In genomic region chr1:106049595-106049994, GRCh38 we compare ENCODE assay signal across 24 cellular contexts.
"Had no signal": no experiment of that assay in that cellular context is flagged by ENCODE, and none has a peak within 500 bp of the region (broad histone marks: within the 10 kb centered on the region; RNA-seq: fewer than 3 reads in every experiment).

No MANE protein-coding gene starts in this region.

- DNase-seq: activated CD4-positive, alpha-beta memory T cell treated with anti-CD3 and anti-CD28 coated beads for 36 hours; activated CD4-positive, alpha-beta T cell treated with anti-CD3 and anti-CD28 coated beads, Interleukin-2, amount 10 ng/mL, durations not matched to agents 7 days and 5 days; activated CD4-positive, CD25-positive, alpha-beta regulatory T cell; activated CD8-positive, alpha-beta memory T cell treated with anti-CD3 and anti-CD28 coated beads for 24 hours; activated effector memory CD4-positive, alpha-beta T cell treated with anti-CD3 and anti-CD28 coated beads, Interleukin-2, amount 50 U/mL, for 16 hours; activated naive CD4-positive, alpha-beta T cell treated with Interleukin-2 at 50 U/mL for 16 hours; activated naive CD8-positive, alpha-beta T cell treated with anti-CD3 and anti-CD28 coated beads, Interleukin-2, amount 50 U/mL, for 24 hours; activated T-cell treated with anti-CD3 and anti-CD28 coated beads, Interleukin-2, amount 50 U/mL, for 4 hours; amniotic stem cell; body of pancreas; NCI-H1092; NCI-H1417 treated with DMSO at 0.1 percent for 48 hours; NCI-H1694 treated with DMSO at 0.1 percent for 48 hours; NCI-H2029 treated with DMSO at 0.1 percent for 48 hours; NCI-H345; NCI-H510A; NCI-H526 treated with DMSO at 0.1 percent for 48 hours; PC-9; SHP77 treated with DMSO at 0.1 percent for 48 hours had no signal

- H3K4me3 Mint-ChIP-seq: activated CD4-positive, alpha-beta memory T cell treated with anti-CD3 and anti-CD28 coated beads for 36 hours; activated CD4-positive, alpha-beta T cell treated with anti-CD3 and anti-CD28 coated beads, Interleukin-2, amount 10 ng/mL, durations not matched to agents 7 days and 5 days; activated naive CD8-positive, alpha-beta T cell treated with anti-CD3 and anti-CD28 coated beads, Interleukin-2, amount 50 U/mL, for 24 hours; activated T-cell treated with anti-CD3 and anti-CD28 coated beads, Interleukin-2, amount 50 U/mL, for 4 hours; central memory CD8-positive, alpha-beta T cell; T-helper 1 cell treated with Interleukin-12 subunit alpha and Interleukin-12 subunit beta and Interleukin-4 antibody, amounts not matched to agents 30 μg/mL and 1 μg/mL, for 36 hours had no signal

- H3K36me3 ChIP-seq: ascending aorta had no signal

- ATAC-seq: activated naive CD4-positive, alpha-beta T cell treated with anti-CD3 and anti-CD28 coated beads, Interleukin-2, amount 50 U/mL, for 72 hours; activated naive CD8-positive, alpha-beta T cell treated with anti-CD3 and anti-CD28 coated beads, Interleukin-2, amount 50 U/mL, for 24 hours; activated T-cell treated with anti-CD3 and anti-CD28 coated beads, Interleukin-2, amount 50 U/mL, for 4 hours; body of pancreas had no signal

- H3K4me1 Mint-ChIP-seq: activated CD4-positive, alpha-beta T cell treated with anti-CD3 and anti-CD28 coated beads, Interleukin-2, amount 10 ng/mL, durations not matched to agents 7 days and 5 days; activated naive CD8-positive, alpha-beta T cell treated with anti-CD3 and anti-CD28 coated beads, Interleukin-2, amount 50 U/mL, for 24 hours; central memory CD8-positive, alpha-beta T cell had no signal

- H3K36me3 Mint-ChIP-seq: activated CD4-positive, alpha-beta memory T cell treated with anti-CD3 and anti-CD28 coated beads for 36 hours had no signal

- H3K9me3 ChIP-seq: ascending aorta, body of pancreas had no signal

- H3K4me3 ChIP-seq: ascending aorta, body of pancreas, PC-9 had no signal

- H3K27ac Mint-ChIP-seq: activated CD4-positive, alpha-beta memory T cell treated with anti-CD3 and anti-CD28 coated beads for 36 hours; activated CD4-positive, alpha-beta T cell treated with anti-CD3 and anti-CD28 coated beads, Interleukin-2, amount 10 ng/mL, durations not matched to agents 7 days and 5 days; activated naive CD4-positive, alpha-beta T cell treated with anti-CD3 and anti-CD28 coated beads, Interleukin-2, amount 50 U/mL, for 72 hours; activated naive CD8-positive, alpha-beta T cell treated with anti-CD3 and anti-CD28 coated beads, Interleukin-2, amount 50 U/mL, for 24 hours; T-helper 1 cell treated with Interleukin-12 subunit alpha and Interleukin-12 subunit beta and Interleukin-4 antibody, amounts not matched to agents 30 μg/mL and 1 μg/mL, for 36 hours had no signal

- H3K27me3 ChIP-seq: ascending aorta, body of pancreas had no signal

- H3K27me3 Mint-ChIP-seq: activated CD4-positive, alpha-beta memory T cell treated with anti-CD3 and anti-CD28 coated beads for 36 hours; activated CD4-positive, alpha-beta T cell treated with anti-CD3 and anti-CD28 coated beads, Interleukin-2, amount 10 ng/mL, durations not matched to agents 7 days and 5 days; activated naive CD8-positive, alpha-beta T cell treated with anti-CD3 and anti-CD28 coated beads, Interleukin-2, amount 50 U/mL, for 24 hours; central memory CD8-positive, alpha-beta T cell had no signal

- H3K4me2 ChIP-seq: PC-9 had no signal

- H3K27ac ChIP-seq: ascending aorta, body of pancreas, PC-9, VCaP had no signal

- H3K4me1 ChIP-seq: ascending aorta, body of pancreas had no signal
